Comparison of ENCODE assay signal across 8 cellular contexts in the genomic region with DNA sequence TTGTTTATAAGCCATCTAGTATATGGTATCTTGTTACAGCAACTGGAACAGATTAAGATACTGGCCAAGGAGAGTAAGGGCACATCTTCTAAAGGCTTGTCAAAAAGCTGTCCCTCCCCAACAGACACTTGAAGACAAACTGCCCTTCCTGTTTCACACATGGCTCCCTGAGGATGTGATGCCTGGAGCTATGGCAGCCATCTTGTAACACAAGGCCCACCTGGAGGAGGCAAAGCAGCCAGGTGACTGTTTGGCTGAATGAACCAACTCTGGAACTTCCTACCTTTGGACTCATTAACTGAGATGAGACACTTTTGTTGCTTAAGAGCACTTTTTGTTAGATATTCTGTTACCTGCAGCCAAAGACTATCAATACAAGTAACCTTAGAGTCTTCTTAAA.
"Had no signal": no experiment of that assay in that cellular context is flagged by ENCODE, and none has a peak within 500 bp of the region (broad histone marks: within the 10 kb centered on the region; RNA-seq: fewer than 3 reads in every experiment).

No MANE protein-coding gene starts in this region.

- H3K36me3 ChIP-seq: HAP-1 had no signal

- H3K4me1 ChIP-seq: HAP-1 had no signal

- FAIRE-seq: HTR-8/SVneo had no signal

- H2AFZ ChIP-seq: GM23338 had no signal

- DNase-seq: HFFc6, IMR-90, Karpas-422, KBM-7 had no signal

- H3K4me2 ChIP-seq: GM23338, KMS-11 had no signal

- H3K9ac ChIP-seq: KMS-11 had no signal

- H3K27ac ChIP-seq: KMS-11 had no signal

- H3K4me3 ChIP-seq: GM23338, HAP-1 had no signal

- H3K9me3 ChIP-seq: HAP-1 had no signal
